21 cellular contexts compared by ENCODE assay signal in genomic region chr18:76968073-76968472, GRCh38.
"Had no signal": no experiment of that assay in that cellular context is flagged by ENCODE, and none has a peak within 500 bp of the region (broad histone marks: within the 10 kb centered on the region; RNA-seq: fewer than 3 reads in every experiment).

No MANE protein-coding gene starts in this region.

- H3K4me3 ChIP-seq: adrenal gland, gastroesophageal sphincter, heart right ventricle, lower lobe of right lung, prostate gland, skin epidermis, upper lobe of left lung had no signal

- H3K9me3 ChIP-seq: adrenal gland, gastroesophageal sphincter, heart right ventricle, lower lobe of right lung, prostate gland, upper lobe of left lung had no signal

- ATAC-seq: activated CD8-positive, alpha-beta memory T cell treated with anti-CD3 and anti-CD28 coated beads, Interleukin-2, amount 10 ng/mL, durations not matched to agents 7 days and 5 days; activated T-cell treated with anti-CD3 and anti-CD28 coated beads, Interleukin-2, amount 50 U/mL, for 4 hours; gastroesophageal sphincter; heart right ventricle; left cardiac atrium; lower lobe of right lung; right cardiac atrium; stimulated activated naive CD8-positive, alpha-beta T cell treated with anti-CD3 and anti-CD28 coated beads, Interleukin-15, Interleukin-2, amounts not matched to agents 100 U/mL and 50 U/mL, for 24 hours had no signal

- H3K4me3 Mint-ChIP-seq: activated CD8-positive, alpha-beta memory T cell treated with anti-CD3 and anti-CD28 coated beads, Interleukin-2, amount 10 ng/mL, durations not matched to agents 7 days and 5 days; activated naive CD4-positive, alpha-beta T cell treated with anti-CD3 and anti-CD28 coated beads, Interleukin-2, amount 50 U/mL, for 24 hours; activated T-cell treated with anti-CD3 and anti-CD28 coated beads, Interleukin-2, amount 50 U/mL, for 4 hours; mesothelial cell of epicardium; nephron progenitor cell had no signal

- H3K27ac ChIP-seq: adrenal gland, gastroesophageal sphincter, heart right ventricle, lower lobe of right lung, prostate gland, skin epidermis, upper lobe of left lung, VCaP had no signal

- H3K36me3 ChIP-seq: adrenal gland, prostate gland had no signal

- H3K9me3 Mint-ChIP-seq: activated naive CD4-positive, alpha-beta T cell treated with anti-CD3 and anti-CD28 coated beads, Interleukin-2, amount 50 U/mL, for 24 hours; activated T-cell treated with anti-CD3 and anti-CD28 coated beads, Interleukin-2, amount 50 U/mL, for 4 hours had no signal

- H3K27ac Mint-ChIP-seq: activated CD8-positive, alpha-beta memory T cell treated with anti-CD3 and anti-CD28 coated beads, Interleukin-2, amount 10 ng/mL, durations not matched to agents 7 days and 5 days; activated naive CD4-positive, alpha-beta T cell treated with anti-CD3 and anti-CD28 coated beads, Interleukin-2, amount 50 U/mL, for 24 hours; mesothelial cell of epicardium; nephron progenitor cell had no signal

- H3K27me3 ChIP-seq: adrenal gland, gastroesophageal sphincter, heart right ventricle, upper lobe of left lung had no signal

- DNase-seq: activated CD4-positive, alpha-beta T cell treated with anti-CD3 and anti-CD28 coated beads, Interleukin-2, amount 50 U/mL, for 48 hours; activated CD8-positive, alpha-beta memory T cell treated with anti-CD3 and anti-CD28 coated beads, Interleukin-2, amount 10 ng/mL, durations not matched to agents 7 days and 5 days; activated effector memory CD4-positive, alpha-beta T cell treated with Interleukin-2 at 50 U/mL for 16 hours; activated T-cell treated with anti-CD3 and anti-CD28 coated beads, Interleukin-2, amount 50 U/mL, for 4 hours; adrenal gland; erythroblast; heart right ventricle; left cardiac atrium; lower lobe of right lung; nephron progenitor cell; right cardiac atrium; stimulated activated CD4-positive, alpha-beta T cell treated with anti-CD3 and anti-CD28 coated beads, Interleukin-4, amount 100 ng/mL, for 4 hours; stimulated activated naive CD8-positive, alpha-beta T cell treated with anti-CD3 and anti-CD28 coated beads, Interleukin-15, Interleukin-2, amounts not matched to agents 100 U/mL and 50 U/mL, for 24 hours; T-helper 1 cell had no signal

- H3K27me3 Mint-ChIP-seq: activated CD8-positive, alpha-beta memory T cell treated with anti-CD3 and anti-CD28 coated beads, Interleukin-2, amount 10 ng/mL, durations not matched to agents 7 days and 5 days; activated naive CD4-positive, alpha-beta T cell treated with anti-CD3 and anti-CD28 coated beads, Interleukin-2, amount 50 U/mL, for 24 hours had no signal

- H3K4me1 ChIP-seq: adrenal gland, lower lobe of right lung, prostate gland had no signal
